Comparison of ENCODE assay signal across 8 cellular contexts in the genomic region with DNA sequence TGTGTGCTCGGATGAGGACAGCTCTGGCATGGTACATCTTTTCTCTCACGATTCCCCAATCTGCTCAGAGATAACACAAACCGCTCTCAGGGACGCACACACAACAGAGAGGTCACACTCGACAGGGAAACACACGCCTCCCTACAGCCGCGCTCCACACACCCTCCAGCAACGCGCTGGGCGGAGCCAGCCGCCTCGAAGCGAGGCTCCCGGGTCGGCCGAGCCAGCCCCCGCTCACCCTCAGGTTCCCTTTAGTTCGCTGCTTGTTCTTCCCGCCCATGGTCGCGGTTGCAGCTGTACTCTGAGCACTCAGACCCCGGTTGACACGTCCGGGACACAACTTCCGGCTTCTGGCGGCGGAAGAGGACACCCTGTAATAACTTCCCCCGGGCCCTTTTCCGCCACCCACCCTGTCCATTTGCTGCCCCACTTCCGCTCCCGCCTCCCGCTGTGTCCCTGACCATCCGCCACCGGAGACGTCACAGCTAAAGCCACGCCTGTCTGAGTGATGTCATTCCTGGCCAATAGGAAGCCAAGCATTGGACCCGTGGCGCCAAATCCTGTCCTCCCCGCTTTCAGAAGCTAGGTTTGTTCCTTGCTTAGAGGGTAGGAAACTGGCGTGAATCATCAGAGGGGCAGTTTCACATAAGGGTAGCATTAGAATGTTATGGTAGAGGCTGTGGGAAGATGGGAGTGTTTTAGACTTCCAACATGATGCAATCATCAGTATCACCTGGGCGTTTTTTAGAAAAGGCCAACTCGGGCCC. TPM values are rescaled to one million over a fixed set of nuclear protein-coding genes. Genes with fewer than 3 reads are reported as not detected.
A peak's percentile ranks its signal among the peaks of the same experiment; 100 is the strongest.
DNase-seq lines count a peak whose midpoint lies in the region; ATAC-seq, FAIRE-seq and TF ChIP-seq lines count a peak whose summit lies in the region.

A gene with protein sequence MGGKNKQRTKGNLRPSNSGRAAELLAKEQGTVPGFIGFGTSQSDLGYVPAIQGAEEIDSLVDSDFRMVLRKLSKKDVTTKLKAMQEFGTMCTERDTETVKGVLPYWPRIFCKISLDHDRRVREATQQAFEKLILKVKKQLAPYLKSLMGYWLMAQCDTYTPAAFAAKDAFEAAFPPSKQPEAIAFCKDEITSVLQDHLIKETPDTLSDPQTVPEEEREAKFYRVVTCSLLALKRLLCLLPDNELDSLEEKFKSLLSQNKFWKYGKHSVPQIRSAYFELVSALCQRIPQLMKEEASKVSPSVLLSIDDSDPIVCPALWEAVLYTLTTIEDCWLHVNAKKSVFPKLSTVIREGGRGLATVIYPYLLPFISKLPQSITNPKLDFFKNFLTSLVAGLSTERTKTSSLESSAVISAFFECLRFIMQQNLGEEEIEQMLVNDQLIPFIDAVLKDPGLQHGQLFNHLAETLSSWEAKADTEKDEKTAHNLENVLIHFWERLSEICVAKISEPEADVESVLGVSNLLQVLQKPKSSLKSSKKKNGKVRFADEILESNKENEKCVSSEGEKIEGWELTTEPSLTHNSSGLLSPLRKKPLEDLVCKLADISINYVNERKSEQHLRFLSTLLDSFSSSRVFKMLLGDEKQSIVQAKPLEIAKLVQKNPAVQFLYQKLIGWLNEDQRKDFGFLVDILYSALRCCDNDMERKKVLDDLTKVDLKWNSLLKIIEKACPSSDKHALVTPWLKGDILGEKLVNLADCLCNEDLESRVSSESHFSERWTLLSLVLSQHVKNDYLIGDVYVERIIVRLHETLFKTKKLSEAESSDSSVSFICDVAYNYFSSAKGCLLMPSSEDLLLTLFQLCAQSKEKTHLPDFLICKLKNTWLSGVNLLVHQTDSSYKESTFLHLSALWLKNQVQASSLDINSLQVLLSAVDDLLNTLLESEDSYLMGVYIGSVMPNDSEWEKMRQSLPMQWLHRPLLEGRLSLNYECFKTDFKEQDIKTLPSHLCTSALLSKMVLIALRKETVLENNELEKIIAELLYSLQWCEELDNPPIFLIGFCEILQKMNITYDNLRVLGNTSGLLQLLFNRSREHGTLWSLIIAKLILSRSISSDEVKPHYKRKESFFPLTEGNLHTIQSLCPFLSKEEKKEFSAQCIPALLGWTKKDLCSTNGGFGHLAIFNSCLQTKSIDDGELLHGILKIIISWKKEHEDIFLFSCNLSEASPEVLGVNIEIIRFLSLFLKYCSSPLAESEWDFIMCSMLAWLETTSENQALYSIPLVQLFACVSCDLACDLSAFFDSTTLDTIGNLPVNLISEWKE (N-terminal part only) (minus strand): TSS at position 352 of the 767 bp plus-strand sequence. CDS start 72 bp downstream, at position 280.

- ATAC-seq in HG02885 (IDR thresholded peaks at IDR 0.05; ENCODE audit: poor library complexity, unreplicated experiment): peak; percentile 96
- ATAC-seq in T-helper 17 cell: peak; percentile 96
- peak; percentile 99 to 100 (median 100) for ATAC-seq in psoas muscle

- H3K27me3 ChIP-seq in right atrium auricular region: no peaks in the 10 kb centered on the region
- no peaks in the 10 kb centered on the region for H3K27me3 ChIP-seq in psoas muscle (ENCODE audit: insufficient read depth in 3 of 3, low read length in 2 of 3)

- no peak for TF ChIP-seq CTCF in right atrium auricular region (IDR thresholded peaks at IDR 0.05)
- TF ChIP-seq CTCF in psoas muscle (IDR thresholded peaks at IDR 0.05): no peak

- WGBS in psoas muscle, 3 donors: 0 to 1% (median 1%) methylated on average over 43 of the region's 43 CpGs

- H3K4me1 ChIP-seq in right atrium auricular region (peaks cover 0 to 30% of the 10 kb centered on the region in 2 donors), psoas muscle (peaks cover 21% of the 10 kb centered on the region)

- H3K4me1 Mint-ChIP-seq in T-helper 17 cell: peaks cover 22% of the 10 kb centered on the region

- peak within 1 kb of the TSS; percentile 98 for H3K27ac Mint-ChIP-seq in T-helper 17 cell

- H3K4me3 ChIP-seq in right atrium auricular region (peak within 1 kb of the TSS; percentile 77 to 93), psoas muscle (peak within 1 kb of the TSS; percentile 99)

- H3K36me3 ChIP-seq in right atrium auricular region: no peaks in the 10 kb centered on the region
- H3K36me3 ChIP-seq in psoas muscle (ENCODE audit: insufficient read depth in 1 of 2, low read depth in 1 of 2): peaks cover 0 to 12% of the 10 kb centered on the region in 2 donors

- DNase-seq in NCI-H1694 treated with DMSO at 0.1 percent for 48 hours (lab: John Stamatoyannopoulos, UW) (peak; percentile 99), T-helper 17 cell (peak; percentile 95 to 98 (median 96)), right atrium auricular region (ENCODE audit: low spot score) (peak; percentile 100), psoas muscle (peak; percentile 98 to 99), urothelium cell line (ENCODE audit: low spot score) (peak; percentile 100)

- peak; percentile 77 for TF ChIP-seq POLR2A in GM15510 (IDR thresholded peaks at IDR 0.05; ENCODE audit: borderline replicate concordance, extremely low read depth, insufficient read length)

- FAIRE-seq in urothelium cell line (lab: Jason Lieb, UNC): peak; percentile 96

- H3K9me3 ChIP-seq in T-helper 17 cell (ENCODE audit: control insufficient read depth, low read length, poor library complexity, severe bottlenecking): no peaks in the 10 kb centered on the region
- no peaks in the 10 kb centered on the region for H3K9me3 ChIP-seq in right atrium auricular region
- H3K9me3 ChIP-seq in psoas muscle: no peaks in the 10 kb centered on the region

- H3K36me3 Mint-ChIP-seq in T-helper 17 cell (ENCODE audit: low read depth): peaks cover 9% of the 10 kb centered on the region

- H3K4me3 Mint-ChIP-seq in T-helper 17 cell: peak within 1 kb of the TSS; percentile 99

- H3K27ac ChIP-seq in angular gyrus (ENCODE audit: low read depth, low read length) (peak within 1 kb of the TSS; percentile 89), right atrium auricular region (peak within 1 kb of the TSS; percentile 80 to 91), psoas muscle (peak within 1 kb of the TSS; percentile 96)

- H3K27me3 Mint-ChIP-seq in T-helper 17 cell: no peaks in the 10 kb centered on the region

- intact Hi-C loops in psoas muscle (cut with DNase I): loop anchor here in 1 of 2 donors (5.0 kb wide), 1 partner anchor 35 kb away; no protein-coding TSS in a partner anchor

RNA-seq across cellular contexts. Expression of the gene that starts here (rescaled TPM):
- total RNA-seq in T-helper 17 cell (10 to 100 TPM; 24.2 to 30.0 TPM), right atrium auricular region (10 to 100 TPM; 12.3 to 18.2 TPM), psoas muscle (10 to 100 TPM; 17.8 to 22.2 (median 19.2) TPM)
- 10 to 100 TPM in 1 of 3 donors, 1 to 10 TPM in 2; 5.7 to 16.0 (median 6.8) TPM for polyA plus RNA-seq in psoas muscle

Comparison
In these comparisons a context has a peak if more than half of its experiments do, and no peak if none do; other contexts are left out.
1. Peak in every context shown above with its lines: DNase-seq, ATAC-seq, H3K4me3 ChIP-seq and H3K27ac ChIP-seq.